ENCODE assay signal across 8 cellular contexts in the genomic region with DNA sequence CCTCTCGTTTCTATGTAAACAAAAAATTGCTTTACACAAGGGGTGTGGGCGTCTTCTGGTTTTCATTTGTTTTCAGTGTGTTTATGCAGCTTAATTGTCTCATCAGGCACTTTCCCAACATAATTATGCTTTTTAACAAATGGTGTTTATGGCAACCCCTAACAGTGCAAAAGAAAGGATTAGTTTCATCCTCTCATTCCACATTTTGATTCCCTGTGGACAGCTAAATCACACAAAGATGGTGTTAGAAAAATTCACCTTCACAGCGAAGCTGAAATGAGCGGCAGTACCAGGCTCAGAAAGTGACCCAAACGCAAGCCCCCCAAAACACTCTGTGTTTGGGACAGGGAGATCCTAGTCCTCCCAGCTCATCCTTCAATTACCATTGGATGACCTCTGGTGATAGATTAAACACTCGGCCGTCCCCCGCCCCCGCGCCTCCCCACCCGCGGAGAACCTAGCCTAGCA. TPM values are rescaled to one million over a fixed set of nuclear protein-coding genes. Genes with fewer than 3 reads are reported as not detected.
DNase-seq lines count a peak whose midpoint lies in the region; ATAC-seq and TF ChIP-seq lines count a peak whose summit lies in the region.

No MANE protein-coding gene starts in this region.

- H2AFZ ChIP-seq in OCI-LY1 (ENCODE audit: low read length) (no peak overlapping the region), trophoblast cell (ENCODE audit: insufficient read depth, low read length, poor library complexity) (peak overlapping the region; percentile 98)

- H3K27ac ChIP-seq in OCI-LY1 (ENCODE audit: low read depth, low read length, poor library complexity, severe bottlenecking), result no peak overlapping the region
- H3K27ac ChIP-seq in trophoblast cell (ENCODE audit: low read depth, low read length), result no peak overlapping the region

- H3K4ac ChIP-seq in trophoblast cell (ENCODE audit: low read depth, low read length), result no peak overlapping the region

- no peaks in the 10 kb centered on the region for H3F3A ChIP-seq in OCI-LY1 (ENCODE audit: insufficient read depth, low read length)

- H3K4me1 ChIP-seq in OCI-LY1 (ENCODE audit: insufficient read depth, low read length, severe bottlenecking) (peaks cover 12% of the 10 kb centered on the region), trophoblast cell (ENCODE audit: control insufficient read depth in 1 of 2, insufficient read depth in 2 of 2, low read length in 2 of 2) (peaks cover 0 to 2% of the 10 kb centered on the region in 2 experiments)

- no peak overlapping the region for H4K91ac ChIP-seq in trophoblast cell (ENCODE audit: low read depth, low read length)

- H3K23ac ChIP-seq in trophoblast cell (ENCODE audit: low read length), result no peak overlapping the region

- H4K8ac ChIP-seq in trophoblast cell (ENCODE audit: low read depth, low read length), result peak overlapping the region; percentile 87

- no peaks in the 10 kb centered on the region for H4K20me1 ChIP-seq in OCI-LY1 (ENCODE audit: insufficient read depth, low read length)

- no peak for ATAC-seq in omental fat pad (ENCODE audit: low FRiP score)
- no peak for ATAC-seq in GM19324 (IDR thresholded peaks at IDR 0.05; ENCODE audit: low FRiP score, unreplicated experiment)

- peak; percentile 55 for DNase-seq in COR-L47 (lab: John Stamatoyannopoulos, UW)
- no peak for DNase-seq in epithelial cell of esophagus (ENCODE audit: low read depth)
- no peak for DNase-seq in trophoblast cell
- no peak for DNase-seq in AG08396 (ENCODE audit: low spot score)
- DNase-seq in DMS153 treated with DMSO at 0.1 percent for 48 hours (lab: John Stamatoyannopoulos, UW; ENCODE audit: unreplicated experiment), result no peak
- DNase-seq in omental fat pad (ENCODE audit: low spot score), result no peak

- H3K27me3 ChIP-seq in OCI-LY1 (ENCODE audit: insufficient read depth, low read length) (no peaks in the 10 kb centered on the region), trophoblast cell (ENCODE audit: insufficient read depth, low read length) (no peaks in the 10 kb centered on the region)

- no peaks in the 10 kb centered on the region for H3K9me3 ChIP-seq in OCI-LY1 (ENCODE audit: low read length)
- H3K9me3 ChIP-seq in trophoblast cell (ENCODE audit: insufficient read depth, low read depth, low read length), result no peaks in the 10 kb centered on the region

- H3K36me3 ChIP-seq in OCI-LY1 (ENCODE audit: insufficient read depth, low read length) (no peaks in the 10 kb centered on the region), trophoblast cell (ENCODE audit: control insufficient read depth in 1 of 2, insufficient read depth in 2 of 2, low read length in 2 of 2) (no peaks in the 10 kb centered on the region)

- TF ChIP-seq CTCF in OCI-LY1 (IDR thresholded peaks at IDR 0.05; ENCODE audit: low read length) (no peak), epithelial cell of esophagus (IDR thresholded peaks at IDR 0.05; ENCODE audit: insufficient read depth, low read depth, low read length, missing control alignments) (no peak), omental fat pad (IDR thresholded peaks at IDR 0.05) (no peak)

- H2BK12ac ChIP-seq in trophoblast cell (ENCODE audit: low read length), result no peak overlapping the region

- no peak overlapping the region for H2BK5ac ChIP-seq in trophoblast cell (ENCODE audit: low read depth, low read length, poor library complexity)

- H3K4me3 ChIP-seq in OCI-LY1 (ENCODE audit: low read depth, low read length, poor library complexity, severe bottlenecking), result peak overlapping the region; percentile 79
- H3K4me3 ChIP-seq in epithelial cell of esophagus (ENCODE audit: low read length), result peak overlapping the region; percentile 52
- H3K4me3 ChIP-seq in trophoblast cell (ENCODE audit: low read depth, low read length), result peak overlapping the region; percentile 78

- H3K9ac ChIP-seq in OCI-LY1 (ENCODE audit: low read length), result peak overlapping the region; percentile 71
- H3K9ac ChIP-seq in trophoblast cell (ENCODE audit: low read length), result peak overlapping the region; percentile 8

- H2AK5ac ChIP-seq in trophoblast cell (ENCODE audit: low read length), result no peak overlapping the region

- H3K4me2 ChIP-seq in OCI-LY1 (ENCODE audit: low read length), result peak overlapping the region; percentile 98
- H3K4me2 ChIP-seq in trophoblast cell (ENCODE audit: low read length), result peak overlapping the region; percentile 90

- no peaks in the 10 kb centered on the region for H3K9me2 ChIP-seq in OCI-LY1 (ENCODE audit: low read depth, low read length)

- H2BK120ac ChIP-seq in trophoblast cell (ENCODE audit: insufficient read depth, low read length, poor library complexity), result no peak overlapping the region

- peak overlapping the region; percentile 4 for H4K12ac ChIP-seq in trophoblast cell (ENCODE audit: low read depth, low read length)

- H3K79me2 ChIP-seq in OCI-LY1 (ENCODE audit: insufficient read depth, low read length) (no peaks in the 10 kb centered on the region), trophoblast cell (ENCODE audit: control insufficient read depth, insufficient read depth, low read length, poor library complexity) (peaks cover 2% of the 10 kb centered on the region)

- no peak overlapping the region for H3K14ac ChIP-seq in trophoblast cell (ENCODE audit: low read length)

- no CpG with 5 or more reads among the region's 12 CpGs for WGBS in trophoblast cell (ENCODE audit: extremely low coverage, insufficient coverage, insufficient read length)

- no peak overlapping the region for H3K18ac ChIP-seq in trophoblast cell (ENCODE audit: low read length)

- peaks cover 4% of the 10 kb centered on the region for H3K79me1 ChIP-seq in trophoblast cell (ENCODE audit: low read length)

RNA-seq across cellular contexts. Expression of a gene that starts 0.7 kb away (rescaled TPM):
- polyA plus RNA-seq in trophoblast cell (2013), result 0.22 TPM in 2 replicates
- 1 to 10 TPM; 1.9 to 4.5 (median 3.0) TPM for total RNA-seq in omental fat pad
